In the genomic region with DNA sequence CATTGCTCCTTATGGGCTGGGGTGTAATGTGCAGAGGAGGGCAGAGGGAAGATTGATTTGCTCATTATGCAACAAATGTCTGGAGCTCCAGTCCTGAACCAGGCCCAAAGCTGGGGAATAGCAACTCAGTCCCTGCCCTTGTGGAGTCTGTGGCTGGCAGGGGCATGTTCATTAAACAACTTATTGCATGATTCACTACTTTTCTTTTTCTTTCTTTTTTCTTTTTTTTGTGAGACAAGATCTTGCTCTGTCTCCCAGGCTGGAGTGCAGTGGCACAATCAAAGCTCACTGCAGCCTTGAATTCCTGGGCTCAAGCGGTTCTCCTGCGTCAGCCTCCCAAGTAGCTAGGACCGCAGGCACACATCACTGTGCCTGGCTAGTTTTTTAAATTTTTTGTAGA, we compare ENCODE assay signal across 17 cellular contexts.
"Had no signal": no experiment of that assay in that cellular context is flagged by ENCODE, and none has a peak within 500 bp of the region (broad histone marks: within the 10 kb centered on the region; RNA-seq: fewer than 3 reads in every experiment).

No MANE protein-coding gene starts in this region.

- H3K4me1 ChIP-seq: breast epithelium, esophagus squamous epithelium had no signal

- H3K36me3 ChIP-seq: breast epithelium had no signal

- H3K9me3 ChIP-seq: breast epithelium, esophagus squamous epithelium, heart right ventricle, sigmoid colon, spleen had no signal

- ATAC-seq: activated CD8-positive, alpha-beta memory T cell treated with anti-CD3 and anti-CD28 coated beads, Interleukin-2, amount 10 ng/mL, durations not matched to agents 7 days and 5 days; natural killer cell; stimulated activated naive B cell treated with anti-CD40 and anti-IgM and Interleukin-4, amounts not matched to agents 10 μg/mL and 1 μg/mL and 100 μg/mL, for 72 hours had no signal

- H3K4me3 ChIP-seq: breast epithelium, esophagus squamous epithelium, heart right ventricle, sigmoid colon, spleen had no signal

- H3K27me3 ChIP-seq: breast epithelium, esophagus squamous epithelium, heart right ventricle, sigmoid colon, spleen had no signal

- DNase-seq: activated CD4-positive, alpha-beta T cell treated with anti-CD3 and anti-CD28 coated beads, Interleukin-2, amount 50 U/mL, for 48 hours; activated CD8-positive, alpha-beta memory T cell treated with anti-CD3 and anti-CD28 coated beads, Interleukin-2, amount 10 ng/mL, durations not matched to agents 7 days and 5 days; activated naive CD4-positive, alpha-beta T cell treated with Interleukin-2 at 50 U/mL for 16 hours; activated naive CD8-positive, alpha-beta T cell treated with anti-CD3 and anti-CD28 coated beads, Interleukin-2, amount 10 ng/mL, durations not matched to agents 7 days and 5 days; cerebellar nuclear complex; dermis blood vessel endothelial cell; effector memory CD4-positive, alpha-beta T cell; esophagus squamous epithelium; heart right ventricle; natural killer cell; sigmoid colon; spleen; stimulated activated CD4-positive, alpha-beta T cell treated with anti-CD3 and anti-CD28 coated beads, Interleukin-4, amount 100 ng/mL, for 4 hours; stimulated activated naive B cell treated with anti-CD40 and anti-IgM and Interleukin-4, amounts not matched to agents 10 μg/mL and 1 μg/mL and 100 μg/mL, for 72 hours; SW 1271 had no signal

- H3K27ac Mint-ChIP-seq: natural killer cell; stimulated activated naive B cell treated with anti-CD40 and anti-IgM and Interleukin-4, amounts not matched to agents 10 μg/mL and 1 μg/mL and 100 μg/mL, for 72 hours had no signal

- H3K27ac ChIP-seq: breast epithelium, esophagus squamous epithelium, heart right ventricle, sigmoid colon, spleen had no signal

- H3K36me3 Mint-ChIP-seq: natural killer cell had no signal

- H3K27me3 Mint-ChIP-seq: activated CD8-positive, alpha-beta memory T cell treated with anti-CD3 and anti-CD28 coated beads, Interleukin-2, amount 10 ng/mL, durations not matched to agents 7 days and 5 days; activated naive CD8-positive, alpha-beta T cell treated with anti-CD3 and anti-CD28 coated beads, Interleukin-2, amount 10 ng/mL, durations not matched to agents 7 days and 5 days; stimulated activated naive B cell treated with anti-CD40 and anti-IgM and Interleukin-4, amounts not matched to agents 10 μg/mL and 1 μg/mL and 100 μg/mL, for 72 hours had no signal

- H3K9me3 Mint-ChIP-seq: activated naive CD8-positive, alpha-beta T cell treated with anti-CD3 and anti-CD28 coated beads, Interleukin-2, amount 10 ng/mL, durations not matched to agents 7 days and 5 days; activated T-helper 2 cell treated with anti-CD3 and anti-CD28 coated beads, Interferon-gamma antibody, Interleukin-2, Interleukin-4, amounts not matched to agents 10 μg/mL and 5 μg/mL and 100 μg/mL, durations not matched to agents 14 hours and 24 hours and 36 hours; natural killer cell; stimulated activated naive B cell treated with anti-CD40 and anti-IgM and Interleukin-4, amounts not matched to agents 10 μg/mL and 1 μg/mL and 100 μg/mL, for 72 hours had no signal

- H3K4me3 Mint-ChIP-seq: activated CD8-positive, alpha-beta memory T cell treated with anti-CD3 and anti-CD28 coated beads, Interleukin-2, amount 10 ng/mL, durations not matched to agents 7 days and 5 days; activated naive CD8-positive, alpha-beta T cell treated with anti-CD3 and anti-CD28 coated beads, Interleukin-2, amount 10 ng/mL, durations not matched to agents 7 days and 5 days; natural killer cell; stimulated activated naive B cell treated with anti-CD40 and anti-IgM and Interleukin-4, amounts not matched to agents 10 μg/mL and 1 μg/mL and 100 μg/mL, for 72 hours had no signal
